In the genomic region with DNA sequence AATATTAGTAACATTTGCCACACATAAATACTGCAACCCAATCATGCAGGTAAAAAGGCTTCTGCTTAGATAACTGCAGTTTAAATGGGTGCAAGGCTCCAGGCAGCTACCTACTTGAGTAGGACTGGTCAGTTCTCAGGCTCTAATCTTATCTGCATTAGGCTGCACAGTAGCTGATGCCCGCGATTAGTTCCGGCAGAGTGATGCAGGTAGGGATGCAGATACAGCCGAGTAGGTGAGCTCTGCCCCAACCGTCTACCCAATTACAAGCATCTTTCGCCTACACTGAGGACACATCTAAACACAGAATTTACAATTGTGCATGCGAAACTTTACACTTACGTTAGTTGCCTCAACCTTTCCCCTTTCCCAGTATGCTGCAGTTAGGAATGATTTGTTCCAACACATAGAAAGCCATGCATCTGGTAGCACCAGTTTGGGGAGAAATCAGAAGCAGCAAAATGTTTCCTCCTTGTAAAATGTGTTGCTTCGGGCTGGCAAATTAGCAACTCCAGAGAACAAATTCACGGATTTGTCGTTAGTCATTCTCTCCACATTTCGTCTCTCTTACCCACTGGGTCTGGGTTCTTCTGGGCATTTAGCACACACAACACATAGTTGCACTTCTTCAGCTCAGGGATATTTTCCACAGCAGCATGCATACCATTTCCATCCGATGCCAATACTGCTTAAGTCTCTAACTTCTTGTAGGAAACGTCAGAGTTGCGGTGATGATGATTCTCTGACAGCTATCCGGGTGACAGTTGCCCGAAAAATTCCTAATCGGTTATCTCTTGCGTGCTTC, we compare ENCODE assay signal across 8 cellular contexts. TPM values are rescaled to one million over a fixed set of nuclear protein-coding genes. Genes with fewer than 3 reads are reported as not detected.
A peak's percentile ranks its signal among the peaks of the same experiment; 100 is the strongest.
DNase-seq lines count a peak whose midpoint lies in the region; ATAC-seq and TF ChIP-seq lines count a peak whose summit lies in the region.

No MANE protein-coding gene starts in this region.

- no peaks in the 10 kb centered on the region for H3K9me3 Mint-ChIP-seq in nephron progenitor cell

- ATAC-seq in GM21529 (IDR thresholded peaks at IDR 0.05; ENCODE audit: unreplicated experiment) (peak; percentile 4), PC-3 (peak; percentile 4), psoas muscle (no peak)

- H2AFZ ChIP-seq in PC-3 (ENCODE audit: low read length): peak overlapping the region; percentile 94

- POLR2A ChIA-PET in PC-3 (lab: Charles Lee; ENCODE audit: unreplicated experiment): interaction anchor here (0.5 kb wide), 1 partner anchor 27 kb away, joined by 3 read pairs; no protein-coding TSS in a partner anchor

- WGBS in psoas muscle, 3 donors: 1 to 2% (median 1%) methylated on average over 19 of the region's 19 CpGs

- H3K4me1 ChIP-seq in PC-3 (ENCODE audit: insufficient read depth, low read length) (0 out of 2 replicates have a peak, but pooled peaks cover 3% of the 10 kb centered on the region), psoas muscle (peaks cover 4% of the 10 kb centered on the region)

- peaks cover 8% of the 10 kb centered on the region for H3K4me1 Mint-ChIP-seq in nephron progenitor cell

- no peak for TF ChIP-seq CTCF in PC-3 (conservative IDR thresholded peaks at IDR 0.05; ENCODE audit: low read depth, low read length)
- TF ChIP-seq CTCF in fibroblast of mammary gland (conservative IDR thresholded peaks at IDR 0.05; ENCODE audit: control insufficient read depth, insufficient read depth, low read depth, low read length): no peak
- TF ChIP-seq CTCF in psoas muscle (IDR thresholded peaks at IDR 0.05): no peak
- no peak for TF ChIP-seq CTCF in nephron progenitor cell (IDR thresholded peaks at IDR 0.05)

- no peaks in the 10 kb centered on the region for H4K20me1 ChIP-seq in PC-3 (ENCODE audit: low read length)

- TSS peak; percentile 59 for BruUV-seq in PC-3 (replicated peaks; lab: Mats Ljungman, UMichigan)

- peak overlapping the region; percentile 91 for H3K4me2 ChIP-seq in PC-3 (ENCODE audit: low read length)

- no peaks in the 10 kb centered on the region for H3K27me3 Mint-ChIP-seq in nephron progenitor cell (ENCODE audit: low read depth, poor library complexity)

- H3K4me3 ChIP-seq in PC-3 (ENCODE audit: low read length): peak overlapping the region; percentile 88
- peak overlapping the region; percentile 53 for H3K4me3 ChIP-seq in fibroblast of mammary gland (ENCODE audit: control insufficient read depth, low read depth, low read length)
- peak overlapping the region; percentile 84 for H3K4me3 ChIP-seq in psoas muscle

- H3K27ac Mint-ChIP-seq in nephron progenitor cell: no peak overlapping the region

- no peaks in the 10 kb centered on the region for H3F3A ChIP-seq in PC-3 (ENCODE audit: low read length, unreplicated experiment)

- H3K79me2 ChIP-seq in PC-3 (ENCODE audit: low read length): no peaks in the 10 kb centered on the region

- no peaks in the 10 kb centered on the region for H3K27me3 ChIP-seq in PC-3 (ENCODE audit: low read length)
- no peaks in the 10 kb centered on the region for H3K27me3 ChIP-seq in psoas muscle (ENCODE audit: insufficient read depth in 3 of 3, low read length in 2 of 3)

- no peaks in the 10 kb centered on the region for H3K9me2 ChIP-seq in PC-3 (replicated peaks; ENCODE audit: low read length)

- H3K27ac ChIP-seq in PC-3 (ENCODE audit: low read length) (no peak overlapping the region), psoas muscle (peak overlapping the region; percentile 84)

- H3K36me3 ChIP-seq in PC-3 (ENCODE audit: low read depth, low read length) (no peaks in the 10 kb centered on the region), psoas muscle (ENCODE audit: insufficient read depth in 1 of 2, low read depth in 1 of 2) (no peaks in the 10 kb centered on the region)

- intact Hi-C loops in PC-3 (cut with micrococcal nuclease) (loop anchor here (1.0 to 10.0 kb wide), 5 partner anchors 185 to 1302 kb away; no protein-coding TSS in a partner anchor), psoas muscle (cut with DNase I) (no loop called here)

- peak; percentile 30 for DNase-seq in COR-L47 (lab: John Stamatoyannopoulos, UW)
- peak; percentile 6 for DNase-seq in PC-3
- no peak for DNase-seq in fibroblast of mammary gland (ENCODE audit: low read depth)
- DNase-seq in psoas muscle: no peak
- no peak for DNase-seq in retina
- DNase-seq in nephron progenitor cell: no peak
- no peak for DNase-seq in DMS79 treated with DMSO at 0.1 percent for 48 hours (lab: John Stamatoyannopoulos, UW)

- CTCF ChIA-PET in PC-3 (lab: Charles Lee): no interaction called here

- H3K4me3 Mint-ChIP-seq in nephron progenitor cell: no peak overlapping the region

- H3K9ac ChIP-seq in PC-3 (ENCODE audit: low read length): peak overlapping the region; percentile 37

- no peaks in the 10 kb centered on the region for H3K36me3 Mint-ChIP-seq in nephron progenitor cell (ENCODE audit: low read depth)

- H3K9me3 ChIP-seq in PC-3 (ENCODE audit: low read length): no peaks in the 10 kb centered on the region
- no peaks in the 10 kb centered on the region for H3K9me3 ChIP-seq in psoas muscle

RNA-seq across cellular contexts. Expression of a gene that starts 0.5 kb away (rescaled TPM):
- total RNA-seq in PC-3 (2014; rRNA removed) (0.63 and 0.98 TPM in 2 replicates), psoas muscle (1 to 10 TPM; 2.0 to 4.9 (median 2.6) TPM)
- 1 to 10 TPM in 1 of 3 donors, under 1 TPM in 2; 0.27 to 2.2 (median 0.37) TPM for polyA plus RNA-seq in psoas muscle

Comparison
In these comparisons a context has a peak if more than half of its experiments do, and no peak if none do; other contexts are left out.
1. DNase-seq: peak in COR-L47 (single experiment) and PC-3 (single experiment); none in fibroblast of mammary gland (single experiment), psoas muscle (0 of 2), retina (single experiment), nephron progenitor cell (single experiment) and DMS79 treated with DMSO at 0.1 percent for 48 hours (single experiment).
2. ATAC-seq: peak in GM21529 (single experiment) and PC-3 (single experiment); none in psoas muscle (0 of 4).
3. Peak in every context shown above with its lines, with median percentiles within 50 percentile points of each other: H3K4me3 ChIP-seq.